8 cellular contexts compared by ENCODE assay signal in the genomic region with DNA sequence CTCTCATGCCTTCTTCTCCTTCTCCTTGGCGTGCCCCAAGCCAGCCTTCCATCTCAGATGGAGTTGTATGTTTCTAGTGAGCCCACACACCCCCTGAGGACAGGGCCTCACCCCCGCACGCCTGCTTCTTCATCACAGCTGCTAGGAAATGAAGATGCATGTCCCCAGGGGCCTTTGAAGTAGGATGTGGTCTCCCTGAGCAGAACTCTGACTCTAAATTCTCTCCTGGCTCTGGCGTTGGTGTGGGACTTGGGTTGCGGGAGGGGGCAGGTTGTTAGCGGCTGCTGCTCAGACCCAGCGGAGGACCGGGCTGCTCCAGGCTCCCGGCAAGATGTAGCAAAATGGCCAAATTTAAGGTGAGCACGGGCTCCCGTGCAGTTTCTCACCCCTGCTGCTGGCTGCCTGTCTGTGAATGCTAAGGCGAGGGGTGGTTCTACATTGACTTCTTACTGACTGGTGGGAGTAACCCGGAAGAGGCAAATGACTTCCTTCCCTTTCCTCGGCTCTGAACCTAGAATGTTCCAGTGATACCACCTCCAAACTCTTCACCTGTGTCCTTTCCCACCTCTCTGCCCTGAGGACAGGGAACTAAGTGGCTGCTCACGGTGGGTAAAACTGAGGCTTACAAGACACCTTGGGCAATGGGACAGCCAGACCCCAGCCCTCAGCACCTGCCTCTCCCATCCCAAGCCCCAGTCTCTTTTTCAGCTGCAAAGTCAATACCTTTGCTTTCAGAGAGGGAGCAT. TPM values are rescaled to one million over a fixed set of nuclear protein-coding genes. Genes with fewer than 3 reads are reported as not detected.
A peak's percentile ranks its signal among the peaks of the same experiment; 100 is the strongest.
DNase-seq lines count a peak whose midpoint lies in the region; ATAC-seq, FAIRE-seq and TF ChIP-seq lines count a peak whose summit lies in the region.

No MANE protein-coding gene starts in this region.

- TF ChIP-seq CTCF in heart right ventricle (IDR thresholded peaks at IDR 0.05) (no peak), keratinocyte (optimal IDR thresholded peaks at IDR 0.05 in 1 of 3, IDR thresholded peaks at IDR 0.05 in 1 of 3, conservative IDR thresholded peaks at IDR 0.05 in 1 of 3; ENCODE audit: extremely low read depth in 1 of 3, insufficient read depth in 2 of 3, low read length in 3 of 3) (no peak), transverse colon (IDR thresholded peaks at IDR 0.05) (no peak)

- H3K36me3 ChIP-seq in heart right ventricle (no peaks in the 10 kb centered on the region), keratinocyte (ENCODE audit: control insufficient read depth in 2 of 2, extremely low read depth in 1 of 2, insufficient read depth in 2 of 2, low read length in 2 of 2) (no peaks in the 10 kb centered on the region), transverse colon (no peaks in the 10 kb centered on the region)

- H3K4me3 ChIP-seq in heart right ventricle, result no peak overlapping the region
- H3K4me3 ChIP-seq in keratinocyte (ENCODE audit: control insufficient read depth in 2 of 3, extremely low read depth in 1 of 3, insufficient read depth in 2 of 3, low read depth in 1 of 3, low read length in 3 of 3), result no peak overlapping the region
- H3K4me3 ChIP-seq in transverse colon, result no peak overlapping the region

- ATAC-seq in heart right ventricle (peak in 3 of 8 donors; percentile 12 to 23 (median 13)), Right ventricle myocardium inferior (no peak)

- no peak for TF ChIP-seq EP300 in transverse colon (IDR thresholded peaks at IDR 0.05; ENCODE audit: low read depth)

- in situ Hi-C loops in transverse colon (cut with MboI; ENCODE audit: low pct_ligation_motif_present in 1 of 4, low pct_unique_long_range_greater_than_20kb in 1 of 4, low sequenced_read_pairs in 3 of 4), result no loop called here

- H3K9me3 ChIP-seq in heart right ventricle, result no peaks in the 10 kb centered on the region
- no peaks in the 10 kb centered on the region for H3K9me3 ChIP-seq in keratinocyte (ENCODE audit: control insufficient read depth, low read depth, low read length)
- H3K9me3 ChIP-seq in transverse colon, result no peaks in the 10 kb centered on the region

- FAIRE-seq in keratinocyte (lab: Jason Lieb, UNC), result no peak

- H3K9me1 ChIP-seq in keratinocyte (ENCODE audit: control insufficient read depth, extremely low read depth, insufficient read depth, low read length), result peaks cover 8% of the 10 kb centered on the region

- H3K4me1 ChIP-seq in heart right ventricle, result peaks cover 7 to 43% (median 21%) of the 10 kb centered on the region in 9 donors
- peaks cover 18% of the 10 kb centered on the region for H3K4me1 ChIP-seq in keratinocyte (ENCODE audit: control insufficient read depth, extremely low read depth, insufficient read depth, low read length)
- peaks cover 16 to 48% (median 34%) of the 10 kb centered on the region in 4 donors for H3K4me1 ChIP-seq in transverse colon

- no peak for TF ChIP-seq POLR2A in transverse colon (IDR thresholded peaks at IDR 0.05)

- no peak overlapping the region for H3K9ac ChIP-seq in keratinocyte (ENCODE audit: control insufficient read depth, extremely low read depth, insufficient read depth, low read length)

- 73 to 77% methylated on average over 15 of the region's 15 CpGs for WGBS in heart right ventricle, 2 donors
- 62% methylated on average over 15 of the region's 15 CpGs; no CpG with 5 or more reads in 1 of the 2 donors for WGBS in transverse colon (ENCODE audit: low coverage in 1 of 2), 2 donors

- H3K27me3 ChIP-seq in heart right ventricle, result no peaks in the 10 kb centered on the region
- H3K27me3 ChIP-seq in keratinocyte (ENCODE audit: control insufficient read depth, extremely low read depth, insufficient read depth, low read length), result no peaks in the 10 kb centered on the region
- no peaks in the 10 kb centered on the region for H3K27me3 ChIP-seq in transverse colon

- intact Hi-C loops in heart right ventricle (cut with DNase I) (no loop called here), Right ventricle myocardium inferior (cut with DNase I) (no loop called here), transverse colon (cut with DNase I; ENCODE audit: low total_unique reads) (no loop called here)

- DNase-seq in heart right ventricle (no peak), Right ventricle myocardium inferior (ENCODE audit: missing footprints) (no peak), keratinocyte (ENCODE audit: low read depth, low spot score) (no peak), transverse colon (no peak), NCI-H1417 treated with DMSO at 0.1 percent for 48 hours (lab: John Stamatoyannopoulos, UW) (no peak), hypothalamus (lab: John Stamatoyannopoulos, UW) (no peak), NCI-H2227 treated with DMSO at 0.1 percent for 48 hours (lab: John Stamatoyannopoulos, UW) (no peak)
- DNase-seq in activated CD4-positive, alpha-beta T cell treated with anti-CD3 and anti-CD28 coated beads for 48 hours, result peak; percentile 50

- peaks cover 7% of the 10 kb centered on the region for H4K20me1 ChIP-seq in keratinocyte (ENCODE audit: control insufficient read depth, extremely low read depth, insufficient read depth, low read length)

- peak overlapping the region; percentile 73 for H3K4me2 ChIP-seq in keratinocyte (ENCODE audit: control insufficient read depth, extremely low read depth, insufficient read depth, low read depth, low read length)

- dilution Hi-C loops in keratinocyte (cut with MboI; ENCODE audit: extremely low pct_ligation_motif_present, low sequenced_read_pairs), result no loop called here

- peaks cover 68% of the 10 kb centered on the region for H3K79me2 ChIP-seq in keratinocyte (ENCODE audit: control insufficient read depth, insufficient read depth, low read length)

- H3K27ac ChIP-seq in heart right ventricle, result peak overlapping the region in 7 of 10 donors; percentile 6 to 69 (median 47)
- H3K27ac ChIP-seq in keratinocyte (ENCODE audit: control insufficient read depth, insufficient read depth, low read length), result no peak overlapping the region
- peak overlapping the region; percentile 20 to 64 (median 62) for H3K27ac ChIP-seq in transverse colon

- H2AFZ ChIP-seq in keratinocyte (ENCODE audit: control insufficient read depth, low read length), result no peak overlapping the region

RNA-seq across cellular contexts. Expression of gene SYNJ2, which starts 8.8 kb away (rescaled TPM):
- 10 to 100 TPM; 14.0 to 27.8 (median 19.6) TPM for total RNA-seq in heart right ventricle
- polyA plus RNA-seq in heart right ventricle, result 10 to 100 TPM; 14.5 to 17.6 TPM
- total RNA-seq in Right ventricle myocardium inferior, result 15.0 TPM
- 4.0 to 10.1 TPM (median 8.6 TPM) in 3 replicates for polyA plus RNA-seq in keratinocyte
- 2.1 TPM for polyA plus RNA-seq in keratinocyte (2011; ENCODE audit: low read depth)
- polyA plus RNA-seq in keratinocyte (2011; cell fraction: cytosol; rRNA removed), result 4.6 and 5.3 TPM in 2 replicates
- 6.0 and 6.8 TPM in 2 replicates for polyA plus RNA-seq in keratinocyte (2011; cell fraction: nucleus; rRNA removed)
- polyA plus RNA-seq in keratinocyte (2012; ENCODE audit: low replicate concordance), result 2.1 and 7.6 TPM in 2 replicates
- 5.7 to 14.4 TPM (median 10.7 TPM) in 3 replicates for polyA minus RNA-seq in keratinocyte
- 5.9 TPM for polyA minus RNA-seq in keratinocyte (2011; cell fraction: cytosol; rRNA and poly(A)+ RNA removed)
- 5.3 and 7.8 TPM in 2 replicates for polyA minus RNA-seq in keratinocyte (2011; cell fraction: nucleus; rRNA and poly(A)+ RNA removed)
- 10 to 100 TPM; 27.8 to 42.6 (median 31.8) TPM for total RNA-seq in transverse colon
